ENCODE assay signal across 17 cellular contexts in the genomic region with DNA sequence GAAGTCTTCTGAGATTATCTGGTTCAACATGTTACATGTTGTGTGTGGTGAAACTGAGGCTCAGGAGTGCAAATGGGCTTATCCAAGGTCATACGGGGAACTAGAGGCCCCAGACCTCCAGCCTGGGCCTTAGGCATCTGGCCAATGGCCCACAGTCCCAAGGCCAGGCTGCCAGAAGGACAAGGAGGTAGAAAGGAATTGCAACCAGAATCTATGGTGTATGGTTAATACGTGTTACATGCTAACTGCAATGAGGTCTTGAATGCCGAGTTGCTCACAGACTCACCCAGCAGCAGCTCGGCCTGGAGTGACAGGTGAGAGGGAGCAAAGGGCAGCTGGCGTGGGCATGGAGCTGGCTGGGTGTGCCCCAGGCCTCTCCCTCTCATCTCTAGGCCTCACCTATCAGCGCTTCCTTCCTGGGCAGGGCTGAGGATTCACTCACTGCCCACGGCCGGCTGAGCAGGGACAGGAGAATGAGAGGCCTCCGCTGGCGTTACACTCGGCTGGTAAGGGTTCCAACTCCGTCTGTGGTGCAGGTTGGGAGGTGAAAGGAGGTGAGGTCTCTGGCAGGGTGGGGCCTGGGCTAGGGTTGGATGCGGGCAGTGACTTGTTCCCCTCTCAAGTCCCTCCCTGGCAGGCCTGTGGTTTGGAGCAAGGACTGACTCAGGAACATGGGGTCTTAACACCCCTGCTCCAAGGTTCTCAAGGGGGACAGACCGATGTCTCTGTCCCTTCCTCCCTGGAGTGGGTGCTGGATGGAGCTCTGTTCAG. TPM values are rescaled to one million over a fixed set of nuclear protein-coding genes. Genes with fewer than 3 reads are reported as not detected.
DNase-seq lines count a peak whose midpoint lies in the region; ATAC-seq and TF ChIP-seq lines count a peak whose summit lies in the region.
"Had no signal": no experiment of that assay in that cellular context is flagged by ENCODE, and none has a peak within 500 bp of the region (broad histone marks: within the 10 kb centered on the region; RNA-seq: fewer than 3 reads in every experiment).

A gene (plus strand): TSS at position 437 of the 771 bp plus-strand sequence. CDS start 37 bp downstream, at position 474.

- no peaks in the 10 kb centered on the region for H4K20me1 ChIP-seq in MM.1S (ENCODE audit: insufficient read depth, low read length)

- no CpG with 5 or more reads among the region's 14 CpGs for WGBS in neuronal stem cell (ENCODE audit: extremely low coverage in 2 of 2, insufficient read length in 2 of 2, insufficient replicate concordance in 1 of 2), 2 donors

- peak within 1 kb of the TSS; percentile 38 for H4K91ac ChIP-seq in neuronal stem cell (ENCODE audit: low read depth, low read length, poor library complexity)

- no peaks in the 10 kb centered on the region for H3K9me2 ChIP-seq in MM.1S (replicated peaks; ENCODE audit: insufficient read depth, low read length)

- H3K36me3 ChIP-seq in CD4-positive, CD25-positive, alpha-beta regulatory T cell (ENCODE audit: control insufficient read depth, insufficient read depth, low read length) = no peaks in the 10 kb centered on the region
- H3K36me3 ChIP-seq in MM.1S (replicated peaks; ENCODE audit: insufficient read depth, low read length) (no peaks in the 10 kb centered on the region), neuronal stem cell (replicated peaks in 1 of 2; ENCODE audit: control insufficient read depth in 2 of 2, insufficient read depth in 2 of 2, low read length in 2 of 2) (no peaks in the 10 kb centered on the region)
- no peaks in the 10 kb centered on the region for H3K36me3 ChIP-seq in CD4-positive, alpha-beta memory T cell (ENCODE audit: insufficient read depth, low read length)
- H3K36me3 ChIP-seq: heart left ventricle, left ventricle myocardium inferior had no signal

- H3K4ac ChIP-seq in neuronal stem cell (ENCODE audit: low read length) = no peak within 1 kb of the TSS

- no peaks in the 10 kb centered on the region for H3K27me3 ChIP-seq in CD4-positive, CD25-positive, alpha-beta regulatory T cell (ENCODE audit: control insufficient read depth, insufficient read depth, low read length)
- H3K27me3 ChIP-seq in MM.1S (replicated peaks; ENCODE audit: insufficient read depth, low read length) (no peaks in the 10 kb centered on the region), neuronal stem cell (ENCODE audit: control insufficient read depth in 3 of 3, insufficient read depth in 3 of 3, low read depth in 1 of 3, low read length in 3 of 3) (peaks cover 0 to 11% (median 3%) of the 10 kb centered on the region in 3 experiments)
- H3K27me3 ChIP-seq in CD4-positive, alpha-beta memory T cell (ENCODE audit: insufficient read depth, low read length) = no peaks in the 10 kb centered on the region
- H3K27me3 ChIP-seq: heart left ventricle had no signal

- no peak within 1 kb of the TSS for H3K27ac ChIP-seq in CD4-positive, CD25-positive, alpha-beta regulatory T cell (ENCODE audit: insufficient read depth, low read length, poor library complexity, severe bottlenecking)
- H3K27ac ChIP-seq in MM.1S (ENCODE audit: low read length) = peak within 1 kb of the TSS; percentile 90
- no peak within 1 kb of the TSS for H3K27ac ChIP-seq in neuronal stem cell (replicated peaks; ENCODE audit: low read length)
- H3K27ac ChIP-seq in CD4-positive, alpha-beta memory T cell (ENCODE audit: low read depth, low read length) = no peak within 1 kb of the TSS
- H3K27ac ChIP-seq: heart left ventricle, left ventricle myocardium inferior had no signal

- H2BK5ac ChIP-seq in neuronal stem cell (ENCODE audit: low read length) = no peak within 1 kb of the TSS

- H3F3A ChIP-seq in MM.1S (ENCODE audit: insufficient read depth, low read length) = peaks cover 8% of the 10 kb centered on the region; the same call in 1 of the 2 replicates

- H3K36me3 Mint-ChIP-seq in CD4-positive, CD25-positive, alpha-beta regulatory T cell = peaks cover 3% of the 10 kb centered on the region
- H3K36me3 Mint-ChIP-seq in CD4-positive, alpha-beta memory T cell = peaks cover 0 to 6% of the 10 kb centered on the region in 2 donors

- intact Hi-C loops in CD4-positive, alpha-beta memory T cell (cut with micrococcal nuclease) = no loop called here

- H2AFZ ChIP-seq in MM.1S (ENCODE audit: low read length) = peak within 1 kb of the TSS; percentile 54
- H2AFZ ChIP-seq in neuronal stem cell (ENCODE audit: low read length) = peak within 1 kb of the TSS; percentile 35

- no peak for TF ChIP-seq CTCF in MM.1S (IDR thresholded peaks at IDR 0.05; ENCODE audit: low read length)

- no peaks in the 10 kb centered on the region for H3K79me2 ChIP-seq in MM.1S (ENCODE audit: low read length)

- CTCF ChIA-PET in CD4-positive, alpha-beta memory T cell (lab: Charles Lee; ENCODE audit: partially characterized antibody) = no interaction called here

- H2AK5ac ChIP-seq in neuronal stem cell (ENCODE audit: low read depth, low read length) = peak within 1 kb of the TSS; percentile 20

- H4K8ac ChIP-seq in neuronal stem cell (ENCODE audit: low read depth, low read length) = peak within 1 kb of the TSS; percentile 19

- no peaks in the 10 kb centered on the region for H3K4me1 ChIP-seq in CD4-positive, CD25-positive, alpha-beta regulatory T cell (ENCODE audit: control insufficient read depth, insufficient read depth, low read length, poor library complexity, severe bottlenecking)
- H3K4me1 ChIP-seq in MM.1S (ENCODE audit: low read length) (peaks cover 19% of the 10 kb centered on the region), neuronal stem cell (ENCODE audit: control insufficient read depth in 2 of 2, insufficient read depth in 1 of 2, low read depth in 1 of 2, low read length in 2 of 2) (no peaks in the 10 kb centered on the region)
- no peaks in the 10 kb centered on the region for H3K4me1 ChIP-seq in CD4-positive, alpha-beta memory T cell (ENCODE audit: insufficient read depth, low read length)

- POLR2A ChIA-PET in CD4-positive, alpha-beta memory T cell (lab: Charles Lee; ENCODE audit: partially characterized antibody) = interaction anchor here (0.5 kb wide), 1 partner anchor 424 kb away, joined by 4 read pairs; no protein-coding TSS in a partner anchor

- no peak within 1 kb of the TSS for H3K4me3 Mint-ChIP-seq in CD4-positive, CD25-positive, alpha-beta regulatory T cell
- H3K4me3 Mint-ChIP-seq in CD4-positive, alpha-beta memory T cell = no peak within 1 kb of the TSS

- H2BK15ac ChIP-seq in neuronal stem cell (ENCODE audit: low read length) = peak within 1 kb of the TSS; percentile 3

- no peak within 1 kb of the TSS for H2BK120ac ChIP-seq in neuronal stem cell (ENCODE audit: low read depth, low read length)

- no peaks in the 10 kb centered on the region for H3K4me1 Mint-ChIP-seq in CD4-positive, CD25-positive, alpha-beta regulatory T cell
- H3K4me1 Mint-ChIP-seq in CD4-positive, alpha-beta memory T cell = no peaks in the 10 kb centered on the region

- H2BK12ac ChIP-seq in neuronal stem cell (ENCODE audit: low read length) = no peak within 1 kb of the TSS

- H3K18ac ChIP-seq in neuronal stem cell (ENCODE audit: low read length) = peak within 1 kb of the TSS; percentile 9

- H3K9ac ChIP-seq in MM.1S (ENCODE audit: low read length) (peak within 1 kb of the TSS; percentile 66), neuronal stem cell (ENCODE audit: low read depth, low read length, poor library complexity) (peak within 1 kb of the TSS; percentile 64)

- H3K27ac Mint-ChIP-seq in CD4-positive, CD25-positive, alpha-beta regulatory T cell = peak within 1 kb of the TSS in 2 of 3 donors; percentile 42 to 63
- H3K27ac Mint-ChIP-seq in CD4-positive, alpha-beta memory T cell = peak within 1 kb of the TSS in 2 of 7 donors; percentile 11 to 60

- H3K27me3 Mint-ChIP-seq in CD4-positive, CD25-positive, alpha-beta regulatory T cell = peaks cover 5% of the 10 kb centered on the region
- H3K27me3 Mint-ChIP-seq in CD4-positive, alpha-beta memory T cell = no peaks in the 10 kb centered on the region

- H3K79me1 ChIP-seq in neuronal stem cell (ENCODE audit: low read depth, low read length) = no peaks in the 10 kb centered on the region

- H3K4me3 ChIP-seq in CD4-positive, CD25-positive, alpha-beta regulatory T cell (ENCODE audit: low read depth, low read length) = no peak within 1 kb of the TSS
- peak within 1 kb of the TSS; percentile 19 for H3K4me3 ChIP-seq in MM.1S (ENCODE audit: low read length)
- no peak within 1 kb of the TSS for H3K4me3 ChIP-seq in neuronal stem cell (ENCODE audit: low read length in 2 of 2)
- H3K4me3 ChIP-seq in CD4-positive, alpha-beta memory T cell (ENCODE audit: low read length in 2 of 2) = no peak within 1 kb of the TSS
- H3K4me3 ChIP-seq: heart left ventricle, left ventricle myocardium inferior, skin epidermis had no signal

- H3K9me3 ChIP-seq in CD4-positive, CD25-positive, alpha-beta regulatory T cell (ENCODE audit: control insufficient read depth in 2 of 2, low read length in 2 of 2) = no peaks in the 10 kb centered on the region
- H3K9me3 ChIP-seq in MM.1S (replicated peaks; ENCODE audit: insufficient read depth, low read length) (no peaks in the 10 kb centered on the region), neuronal stem cell (replicated peaks in 1 of 2; ENCODE audit: control insufficient read depth in 2 of 2, insufficient read depth in 1 of 2, low read depth in 1 of 2, low read length in 2 of 2) (peaks cover 0 to 2% of the 10 kb centered on the region in 2 donors)
- H3K9me3 ChIP-seq in CD4-positive, alpha-beta memory T cell (ENCODE audit: control insufficient read depth in 1 of 2, low read length in 2 of 2) = no peaks in the 10 kb centered on the region
- H3K9me3 ChIP-seq: heart left ventricle, left ventricle myocardium inferior had no signal

- no peaks in the 10 kb centered on the region for H3K9me3 Mint-ChIP-seq in CD4-positive, CD25-positive, alpha-beta regulatory T cell
- H3K9me3 Mint-ChIP-seq in CD4-positive, alpha-beta memory T cell = no peaks in the 10 kb centered on the region

- no peak for DNase-seq in CD4-positive, CD25-positive, alpha-beta regulatory T cell
- DNase-seq in MM.1S (peak; percentile 31), neuronal stem cell (ENCODE audit: low spot score) (no peak), retina (no peak), iPS-NIHi7 (ENCODE audit: extremely low spot score) (no peak)
- DNase-seq in CD4-positive, alpha-beta memory T cell = no peak
- DNase-seq: activated CD4-positive, alpha-beta T cell treated with anti-CD3 and anti-CD28 coated beads, Interleukin-2, amount 50 U/mL, for 1 hour; activated T-cell treated with anti-CD3 and anti-CD28 coated beads, Interleukin-2, amount 50 U/mL, for 48 hours; amniotic stem cell; DND-41; heart left ventricle; left ventricle myocardium inferior; NCI-H1092 treated with DMSO at 0.1 percent for 48 hours; SW 1271 had no signal

- no peak for ATAC-seq in CD4-positive, CD25-positive, alpha-beta regulatory T cell (ENCODE audit: low read depth in 2 of 2)
- peak; percentile 87 for ATAC-seq in esophagus mucosa
- no peak for ATAC-seq in HG02763 (IDR thresholded peaks at IDR 0.05; ENCODE audit: unreplicated experiment)
- ATAC-seq: heart left ventricle had no signal

- peak within 1 kb of the TSS; percentile 65 for H3K4me2 ChIP-seq in MM.1S (ENCODE audit: low read depth, low read length)
- no peak within 1 kb of the TSS for H3K4me2 ChIP-seq in neuronal stem cell (ENCODE audit: insufficient read depth, low read length, poor library complexity, severe bottlenecking)

- H3K14ac ChIP-seq in neuronal stem cell (ENCODE audit: low read length) = no peak within 1 kb of the TSS

- H3K23ac ChIP-seq in neuronal stem cell (ENCODE audit: low read depth, low read length, poor library complexity) = peak within 1 kb of the TSS; percentile 69

RNA-seq across cellular contexts. Expression of the gene that starts here (rescaled TPM):
- not detected for total RNA-seq in CD4-positive, CD25-positive, alpha-beta regulatory T cell
- under 1 TPM; 0.32 to 0.57 (median 0.41) TPM for polyA plus RNA-seq in CD4-positive, CD25-positive, alpha-beta regulatory T cell
- 0.20 TPM for total RNA-seq in esophagus mucosa
- 0.99 TPM for polyA plus RNA-seq in neuronal stem cell (2013, experiment 1 of 2)
- 1.00 TPM for polyA plus RNA-seq in neuronal stem cell (2013, experiment 2 of 2)
- not detected for total RNA-seq in CD4-positive, alpha-beta memory T cell
- under 1 TPM in 1 of 2 donors, not detected in 1; 0.52 TPM for polyA plus RNA-seq in CD4-positive, alpha-beta memory T cell
- total RNA-seq: heart left ventricle, left ventricle myocardium inferior had no signal

Comparison
In these comparisons a context has a peak if more than half of its experiments do, and no peak if none do; other contexts are left out.
1. Peak in ATAC-seq in esophagus mucosa; RNA of the gene not detected or under 1 TPM.